In the genomic region with DNA sequence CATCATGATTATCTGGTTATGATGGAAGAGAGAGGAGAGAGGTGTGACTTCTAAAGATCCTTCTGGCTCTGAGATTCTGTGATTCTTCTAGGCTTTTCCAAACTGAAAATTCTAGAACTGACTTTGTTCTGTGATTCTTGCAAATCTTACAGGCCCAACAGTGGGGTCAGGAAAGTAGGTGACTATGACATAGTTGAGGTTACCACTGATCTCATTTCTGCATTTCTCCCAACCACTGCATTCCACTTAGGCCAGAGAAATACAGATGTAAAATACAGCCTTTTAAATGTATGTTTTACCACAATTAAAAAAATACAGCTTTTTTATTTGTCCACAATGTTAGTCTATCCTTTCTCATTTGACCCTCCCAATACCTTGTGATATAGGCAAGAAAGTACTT, we compare ENCODE assay signal across 12 cellular contexts.
A peak's percentile ranks its signal among the peaks of the same experiment; 100 is the strongest.
DNase-seq lines count a peak whose midpoint lies in the region; ATAC-seq and TF ChIP-seq lines count a peak whose summit lies in the region.
"Had no signal": no experiment of that assay in that cellular context is flagged by ENCODE, and none has a peak within 500 bp of the region (broad histone marks: within the 10 kb centered on the region; RNA-seq: fewer than 3 reads in every experiment).

No MANE protein-coding gene starts in this region.

- peak overlapping the region in 1 of 2 donors; percentile 36 for H3K4me3 Mint-ChIP-seq in activated T-cell treated with anti-CD3 and anti-CD28 coated beads, Interleukin-2, amount 50 U/mL, for 72 hours
- no peak overlapping the region for H3K4me3 Mint-ChIP-seq in T-helper 17 cell
- no peak overlapping the region for H3K4me3 Mint-ChIP-seq in type B pancreatic cell

- peaks cover 0 to 11% of the 10 kb centered on the region in 2 donors for H3K36me3 Mint-ChIP-seq in activated T-cell treated with anti-CD3 and anti-CD28 coated beads, Interleukin-2, amount 50 U/mL, for 72 hours (ENCODE audit: insufficient read depth in 2 of 2)
- H3K36me3 Mint-ChIP-seq in T-helper 17 cell (ENCODE audit: low read depth) (no peaks in the 10 kb centered on the region), type B pancreatic cell (peaks cover 5% of the 10 kb centered on the region)

- no peak for TF ChIP-seq CTCF in gastroesophageal sphincter (IDR thresholded peaks at IDR 0.05)
- TF ChIP-seq CTCF in tibial artery (IDR thresholded peaks at IDR 0.05) = no peak
- TF ChIP-seq CTCF in type B pancreatic cell (conservative IDR thresholded peaks at IDR 0.05) = no peak
- no peak for TF ChIP-seq CTCF in heart left ventricle (IDR thresholded peaks at IDR 0.05)

- no peak for TF ChIP-seq EP300 in gastroesophageal sphincter (IDR thresholded peaks at IDR 0.05)

- peaks cover 82% of the 10 kb centered on the region for H3K4me1 Mint-ChIP-seq in activated T-cell treated with anti-CD3 and anti-CD28 coated beads, Interleukin-2, amount 50 U/mL, for 72 hours (ENCODE audit: low read depth)
- H3K4me1 Mint-ChIP-seq in T-helper 17 cell = peaks cover 72% of the 10 kb centered on the region
- H3K4me1 Mint-ChIP-seq in type B pancreatic cell (ENCODE audit: unreplicated experiment) = peaks cover 5% of the 10 kb centered on the region

- H3K36me3 ChIP-seq in gastroesophageal sphincter (no peaks in the 10 kb centered on the region), tibial artery (no peaks in the 10 kb centered on the region), heart left ventricle (no peaks in the 10 kb centered on the region)
- H3K36me3 ChIP-seq: esophagus muscularis mucosa had no signal

- TF ChIP-seq POLR2A in gastroesophageal sphincter (IDR thresholded peaks at IDR 0.05) = no peak
- no peak for TF ChIP-seq POLR2A in heart left ventricle (IDR thresholded peaks at IDR 0.05)

- H3K9me3 Mint-ChIP-seq in activated T-cell treated with anti-CD3 and anti-CD28 coated beads, Interleukin-2, amount 50 U/mL, for 72 hours = no peaks in the 10 kb centered on the region
- H3K9me3 Mint-ChIP-seq in type B pancreatic cell = no peaks in the 10 kb centered on the region

- H3K9me3 ChIP-seq in T-helper 17 cell (ENCODE audit: control insufficient read depth, low read length, poor library complexity, severe bottlenecking) = no peaks in the 10 kb centered on the region
- no peaks in the 10 kb centered on the region for H3K9me3 ChIP-seq in gastroesophageal sphincter
- H3K9me3 ChIP-seq in tibial artery = no peaks in the 10 kb centered on the region
- H3K9me3 ChIP-seq in heart left ventricle = no peaks in the 10 kb centered on the region
- H3K9me3 ChIP-seq: esophagus muscularis mucosa had no signal

- ATAC-seq in activated T-cell treated with anti-CD3 and anti-CD28 coated beads, Interleukin-2, amount 50 U/mL, for 72 hours (replicated peaks in 1 of 2) = peak; percentile 40 to 46
- ATAC-seq in T-helper 17 cell (peak; percentile 53), gastroesophageal sphincter (no peak), HG02884 (IDR thresholded peaks at IDR 0.05; ENCODE audit: unreplicated experiment) (no peak), heart left ventricle (no peak)

- no peaks in the 10 kb centered on the region for H3K27me3 Mint-ChIP-seq in activated T-cell treated with anti-CD3 and anti-CD28 coated beads, Interleukin-2, amount 50 U/mL, for 72 hours (ENCODE audit: low read depth)
- H3K27me3 Mint-ChIP-seq in T-helper 17 cell (no peaks in the 10 kb centered on the region), type B pancreatic cell (no peaks in the 10 kb centered on the region)

- H3K27ac Mint-ChIP-seq in activated T-cell treated with anti-CD3 and anti-CD28 coated beads, Interleukin-2, amount 50 U/mL, for 72 hours = peak overlapping the region; percentile 86
- H3K27ac Mint-ChIP-seq in T-helper 17 cell = peak overlapping the region; percentile 92
- H3K27ac Mint-ChIP-seq in type B pancreatic cell = no peak overlapping the region

- no peaks in the 10 kb centered on the region for H3K27me3 ChIP-seq in gastroesophageal sphincter
- H3K27me3 ChIP-seq in tibial artery = no peaks in the 10 kb centered on the region
- H3K27me3 ChIP-seq in heart left ventricle = no peaks in the 10 kb centered on the region
- H3K27me3 ChIP-seq: esophagus muscularis mucosa had no signal

- DNase-seq in activated T-cell treated with anti-CD3 and anti-CD28 coated beads, Interleukin-2, amount 50 U/mL, for 72 hours = peak in 1 of 2 donors; percentile 19
- no peak for DNase-seq in activated T-cell treated with anti-CD3 and anti-CD28 coated beads, Interleukin-2, amount 50 U/mL, for 48 hours
- no peak for DNase-seq in T-helper 17 cell
- no peak for DNase-seq in tibial artery
- no peak for DNase-seq in type B pancreatic cell (ENCODE audit: extremely low spot score, unreplicated experiment)
- DNase-seq in heart left ventricle = no peak
- DNase-seq: activated naive CD4-positive, alpha-beta T cell treated with Interleukin-2 at 50 U/mL for 16 hours; NCI-H1092 treated with DMSO at 0.1 percent for 48 hours; stimulated activated CD4-positive, alpha-beta T cell treated with anti-CD3 and anti-CD28 coated beads, Interleukin-2, amount 100 ng/mL, for 24 hours had no signal

- H3K27ac ChIP-seq in gastroesophageal sphincter (peak overlapping the region in 3 of 4 donors; percentile 20 to 56 (median 45)), tibial artery (peak overlapping the region; percentile 21 to 48), heart left ventricle (peak overlapping the region in 1 of 12 donors; percentile 46)

- H3K4me3 ChIP-seq in gastroesophageal sphincter (no peak overlapping the region), tibial artery (no peak overlapping the region), heart left ventricle (no peak overlapping the region)
- H3K4me3 ChIP-seq: esophagus muscularis mucosa had no signal

- H3K4me1 ChIP-seq in gastroesophageal sphincter = peaks cover 15 to 80% (median 27%) of the 10 kb centered on the region in 3 donors
- H3K4me1 ChIP-seq in tibial artery = peaks cover 0 to 86% (median 50%) of the 10 kb centered on the region in 4 donors
- H3K4me1 ChIP-seq in heart left ventricle = peaks cover 0 to 61% (median 38%) of the 10 kb centered on the region in 12 donors

- intact Hi-C loops in tibial artery (cut with DNase I; ENCODE audit: low total_unique reads) (no loop called here), heart left ventricle (cut with DNase I) (loop anchor here in 1 of 10 donors (10.0 kb wide), 1 partner anchor 126 kb away; no protein-coding TSS in a partner anchor)

Comparison
In these comparisons a context has a peak if more than half of its experiments do, and no peak if none do; other contexts are left out.
1. ATAC-seq: peak in activated T-cell treated with anti-CD3 and anti-CD28 coated beads, Interleukin-2, amount 50 U/mL, for 72 hours (2 of 2) and T-helper 17 cell (single experiment); none in gastroesophageal sphincter (single experiment), HG02884 (single experiment) and heart left ventricle (0 of 4).